In genomic region chr18:68428026-68428425, GRCh38 we compare ENCODE assay signal across 10 cellular contexts.
DNase-seq lines count a peak whose midpoint lies in the region; ATAC-seq and TF ChIP-seq lines count a peak whose summit lies in the region.
"Had no signal": no experiment of that assay in that cellular context is flagged by ENCODE, and none has a peak within 500 bp of the region (broad histone marks: within the 10 kb centered on the region; RNA-seq: fewer than 3 reads in every experiment).

No MANE protein-coding gene starts in this region.

- H4K8ac ChIP-seq in H9 (replicated peaks; ENCODE audit: insufficient read length, low read depth, low read length) = no peak overlapping the region

- no peak overlapping the region for H2BK5ac ChIP-seq in H9 (ENCODE audit: insufficient read length, low read length)

- no peaks in the 10 kb centered on the region for H3K79me1 ChIP-seq in H9 (ENCODE audit: insufficient read depth, low read depth, low read length, poor library complexity, severe bottlenecking)

- no peaks in the 10 kb centered on the region for H3K9me3 ChIP-seq in H9 (ENCODE audit: control insufficient read depth, low read depth, low read length)
- H3K9me3 ChIP-seq in uterus = no peaks in the 10 kb centered on the region
- H3K9me3 ChIP-seq: upper lobe of right lung had no signal

- H3K79me2 ChIP-seq in H9 (ENCODE audit: insufficient read depth, low read length) = no peaks in the 10 kb centered on the region

- no peak overlapping the region for H3K4ac ChIP-seq in H9 (ENCODE audit: low read depth, low read length)

- no peak overlapping the region for H2BK15ac ChIP-seq in H9 (ENCODE audit: low read depth, low read length)

- no peak overlapping the region for H3K4me3 ChIP-seq in uterus
- H3K4me3 ChIP-seq: GM12878, upper lobe of right lung had no signal

- ATAC-seq in GM21390 (IDR thresholded peaks at IDR 0.05; ENCODE audit: unreplicated experiment) (no peak), HG02798 (IDR thresholded peaks at IDR 0.05; ENCODE audit: poor library complexity, unreplicated experiment) (no peak)
- ATAC-seq: GM12878, upper lobe of right lung had no signal

- H2BK12ac ChIP-seq in H9 (ENCODE audit: insufficient read length, low read depth, low read length) = no peak overlapping the region

- H3K9ac ChIP-seq in H9 (ENCODE audit: extremely low read depth, insufficient read length, low read length) = no peak overlapping the region

- no CpG with 5 or more reads among the region's 2 CpGs for WGBS in H9 (ENCODE audit: extremely low coverage, insufficient read length, low lambda C conversion rate)

- H3K36me3 ChIP-seq in uterus = no peaks in the 10 kb centered on the region
- H3K36me3 ChIP-seq: upper lobe of right lung had no signal

- no peak overlapping the region for H3K56ac ChIP-seq in H9 (ENCODE audit: insufficient read length, low read depth, low read length)

- H3K4me1 ChIP-seq in H9 (ENCODE audit: insufficient read depth, low read length) = no peaks in the 10 kb centered on the region
- H3K4me1 ChIP-seq in uterus = no peaks in the 10 kb centered on the region
- H3K4me1 ChIP-seq: upper lobe of right lung had no signal

- H4K20me1 ChIP-seq in H9 (ENCODE audit: control insufficient read depth, insufficient read depth, insufficient read length) = no peaks in the 10 kb centered on the region

- H3K9me3 Mint-ChIP-seq in chondrocyte (ENCODE audit: low read depth) = peaks cover 2% of the 10 kb centered on the region
- H3K9me3 Mint-ChIP-seq in H9 = no peaks in the 10 kb centered on the region

- no peaks in the 10 kb centered on the region for H3K27me3 ChIP-seq in H9 (ENCODE audit: insufficient read depth, low read length)
- no peaks in the 10 kb centered on the region for H3K27me3 ChIP-seq in uterus
- H3K27me3 ChIP-seq: upper lobe of right lung had no signal

- intact Hi-C loops in uterus (cut with DNase I; ENCODE audit: low total_unique reads) = no loop called here

- H3K14ac ChIP-seq in H9 (ENCODE audit: insufficient read depth, low read length) = no peak overlapping the region

- no peak for TF ChIP-seq CTCF in chondrocyte (IDR thresholded peaks at IDR 0.05)
- TF ChIP-seq CTCF in H9 (conservative IDR thresholded peaks at IDR 0.05) = no peak
- no peak for TF ChIP-seq CTCF in uterus (IDR thresholded peaks at IDR 0.05)

- H3K4me3 Mint-ChIP-seq in chondrocyte (ENCODE audit: unreplicated experiment) (no peak overlapping the region), H9 (no peak overlapping the region)

- H3K18ac ChIP-seq in H9 (ENCODE audit: insufficient read length, low read depth, low read length) = no peak overlapping the region

- no peak for TF ChIP-seq POLR2A in uterus (IDR thresholded peaks at IDR 0.05)

- no peaks in the 10 kb centered on the region for H3K27me3 Mint-ChIP-seq in chondrocyte (ENCODE audit: low read depth)
- no peaks in the 10 kb centered on the region for H3K27me3 Mint-ChIP-seq in H9 (ENCODE audit: low read depth)

- no peak overlapping the region for H3K4me2 ChIP-seq in H9 (ENCODE audit: insufficient read depth, insufficient read length, low read length)

- no peak overlapping the region for H3K23ac ChIP-seq in H9 (ENCODE audit: insufficient read length, low read depth, low read length)

- no peak overlapping the region for H2BK120ac ChIP-seq in H9 (ENCODE audit: low read depth, low read length, poor library complexity, severe bottlenecking)

- no peak overlapping the region for H2AK5ac ChIP-seq in H9 (ENCODE audit: insufficient read length, low read length)

- H3K27ac Mint-ChIP-seq in chondrocyte (ENCODE audit: unreplicated experiment) (peak overlapping the region; percentile 86), H9 (no peak overlapping the region)

- no peak overlapping the region for H4K5ac ChIP-seq in H9 (ENCODE audit: insufficient read length, low read depth, low read length)

- H3T11ph ChIP-seq in H9 (ENCODE audit: low read length) = no peak overlapping the region

- H2AFZ ChIP-seq in H9 (ENCODE audit: low read length) = no peak overlapping the region

- H3K4me1 Mint-ChIP-seq in chondrocyte (ENCODE audit: low read depth) (peaks cover 52% of the 10 kb centered on the region), H9 (no peaks in the 10 kb centered on the region)

- DNase-seq in DMS53 treated with DMSO at 0.1 percent for 48 hours (lab: John Stamatoyannopoulos, UW; ENCODE audit: unreplicated experiment) (peak; percentile 97), NCI-H2171 treated with DMSO at 0.1 percent for 48 hours (lab: John Stamatoyannopoulos, UW) (peak; percentile 78), chondrocyte (ENCODE audit: low spot score) (no peak), occipital lobe (lab: John Stamatoyannopoulos, UW) (peak; percentile 57), H9 (no peak), uterus (no peak)
- DNase-seq: upper lobe of right lung had no signal

- no peak overlapping the region for H4K91ac ChIP-seq in H9 (ENCODE audit: insufficient read length, low read depth, low read length)

- no peak overlapping the region for H2BK20ac ChIP-seq in H9 (ENCODE audit: low read depth, low read length, poor library complexity, severe bottlenecking)

- no peaks in the 10 kb centered on the region for H3K23me2 ChIP-seq in H9 (ENCODE audit: insufficient read length, low read depth, low read length, poor library complexity, severe bottlenecking)

- no peak overlapping the region for H3K27ac ChIP-seq in H9 (ENCODE audit: insufficient read length, low read depth, low read length)
- no peak overlapping the region for H3K27ac ChIP-seq in uterus
- H3K27ac ChIP-seq: upper lobe of right lung had no signal

- no peaks in the 10 kb centered on the region for H3K36me3 Mint-ChIP-seq in chondrocyte (ENCODE audit: low read depth)
- 0 out of 7 replicates have a peak, but pooled peaks cover 0 to 2% (median 0%) of the 10 kb centered on the region in 3 experiments for H3K36me3 Mint-ChIP-seq in H9 (ENCODE audit: insufficient read depth in 1 of 3, low read depth in 3 of 3)

Comparison
In these comparisons a context has a peak if more than half of its experiments do, and no peak if none do; other contexts are left out.
1. DNase-seq: peak in DMS53 treated with DMSO at 0.1 percent for 48 hours (single experiment), NCI-H2171 treated with DMSO at 0.1 percent for 48 hours (single experiment) and occipital lobe (single experiment); none in chondrocyte (single experiment), H9 (single experiment) and uterus (0 of 2).